In genomic region chr22:39671936-39672335, GRCh38 we compare ENCODE assay signal across 27 cellular contexts.
"Had no signal": no experiment of that assay in that cellular context is flagged by ENCODE, and none has a peak within 500 bp of the region (broad histone marks: within the 10 kb centered on the region; RNA-seq: fewer than 3 reads in every experiment).

No MANE protein-coding gene starts in this region.

- H3K27me3 ChIP-seq: dorsolateral prefrontal cortex had no signal

- H3K4me1 ChIP-seq: esophagus squamous epithelium, gastrocnemius medialis, heart right ventricle, left lung, lower lobe of right lung had no signal

- H3K4me3 ChIP-seq: coronary artery, dorsolateral prefrontal cortex, esophagus squamous epithelium, gastrocnemius medialis, heart right ventricle, left lung, lower lobe of right lung, mucosa of descending colon had no signal

- ATAC-seq: esophagus mucosa, gastrocnemius medialis, heart right ventricle, left cardiac atrium, left lung, left ventricle myocardium superior, lower lobe of right lung, mucosa of descending colon had no signal

- H3K27ac ChIP-seq: coronary artery, dorsolateral prefrontal cortex, epithelial cell of prostate, esophagus squamous epithelium, gastrocnemius medialis, heart right ventricle, left lung, lower lobe of right lung had no signal

- DNase-seq: dermis blood vessel endothelial cell; dorsolateral prefrontal cortex; effector CD4-positive, alpha-beta T cell; effector memory CD4-positive, alpha-beta T cell; erythroblast; esophagus squamous epithelium; foreskin fibroblast; foreskin melanocyte; gastrocnemius medialis; glutamatergic neuron; head of caudate nucleus; heart right ventricle; hippocampal formation; left cardiac atrium; left lung; left ventricle myocardium superior; lower lobe of right lung; mesenchymal stem cell; mucosa of descending colon; naive B cell had no signal

- H3K36me3 ChIP-seq: esophagus squamous epithelium, gastrocnemius medialis, heart right ventricle, left lung, lower lobe of right lung had no signal

- FAIRE-seq: colon, endometrium, islet of Langerhans, keratinocyte had no signal
